Comparison of ENCODE assay signal across 1 cellular context in genomic region chr3:69306239-69307185, GRCh38.
TF ChIP-seq lines count a peak whose summit lies in the region.

No MANE protein-coding gene starts in this region.

TF ChIP-seq in K562, 482 proteins besides CTCF, POLR2A, EP300 and RAD21 (continued from another document):
- TF ChIP-seq TEAD4 (IDR thresholded peaks at IDR 0.05; ENCODE audit: low read length) (no peak), TEAD4 (CRISPR knock-in tag; IDR thresholded peaks at IDR 0.05; ENCODE audit: borderline replicate concordance) (no peak), TEAD1 (CRISPR knock-in tag; IDR thresholded peaks at IDR 0.05) (no peak), ZNF407 (IDR thresholded peaks at IDR 0.05; ENCODE audit: low read depth) (no peak), ZBED1 (IDR thresholded peaks at IDR 0.05) (no peak), TFAP4 (CRISPR knock-in tag; IDR thresholded peaks at IDR 0.05; ENCODE audit: borderline replicate concordance) (no peak), ESRRA (IDR thresholded peaks at IDR 0.05; ENCODE audit: borderline replicate concordance, low read depth) (0 out of 2 replicates have a peak, but pooled peaks have one; percentile 45), CEBPG (CRISPR knock-in tag; IDR thresholded peaks at IDR 0.05) (peak; percentile 45; the same call in 1 of the 2 replicates), CEBPG (tag; conservative IDR thresholded peaks at IDR 0.05 in 1 of 2, IDR thresholded peaks at IDR 0.05 in 1 of 2) (peak; percentile 86 to 94), ZNF707 (CRISPR knock-in tag; conservative IDR thresholded peaks at IDR 0.05) (no peak), HMG20A (CRISPR knock-in tag; conservative IDR thresholded peaks at IDR 0.05) (no peak), IRF9 (tag; IDR thresholded peaks at IDR 0.05) (0 out of 2 replicates have a peak, but pooled peaks have one; percentile 46), SIN3A (IDR thresholded peaks at IDR 0.05; ENCODE audit: borderline replicate concordance in 2 of 2, control insufficient read depth in 1 of 2, low read depth in 2 of 2, low read length in 2 of 2) (no peak), RCOR1 (IDR thresholded peaks at IDR 0.05; ENCODE audit: borderline replicate concordance in 1 of 2, low read depth in 2 of 2, low read length in 2 of 2) (peak in 1 of 2 experiments; percentile 77; a peak in 1 of 4 replicates), HLTF (IDR thresholded peaks at IDR 0.05) (no peak), ATF3 (IDR thresholded peaks at IDR 0.05) (peak; percentile 40; the same call in 1 of the 2 replicates), ATF3 (CRISPR knock-in tag; conservative IDR thresholded peaks at IDR 0.05) (no peak), NRF1 (conservative IDR thresholded peaks at IDR 0.05 in 1 of 2, IDR thresholded peaks at IDR 0.05 in 1 of 2) (peak; percentile 58 to 69; a peak in 3 of 4 replicates), CEBPB (tag; IDR thresholded peaks at IDR 0.05) (peak; percentile 84), HIVEP1 (CRISPR knock-in tag; IDR thresholded peaks at IDR 0.05) (no peak), FOSL1 (tag; conservative IDR thresholded peaks at IDR 0.05) (0 out of 2 replicates have a peak, but pooled peaks have one; percentile 16)
